Comparison of ENCODE assay signal across 10 cellular contexts in genomic region chr1:20124451-20125057, GRCh38. TPM values are rescaled to one million over a fixed set of nuclear protein-coding genes. Genes with fewer than 3 reads are reported as not detected.
DNase-seq lines count a peak whose midpoint lies in the region; ATAC-seq and TF ChIP-seq lines count a peak whose summit lies in the region.
"Had no signal": no experiment of that assay in that cellular context is flagged by ENCODE, and none has a peak within 500 bp of the region (broad histone marks: within the 10 kb centered on the region; RNA-seq: fewer than 3 reads in every experiment).

No MANE protein-coding gene starts in this region.

- no peaks in the 10 kb centered on the region for H3K27me3 ChIP-seq in breast epithelium
- H3K27me3 ChIP-seq: body of pancreas had no signal

- H3K27ac ChIP-seq in breast epithelium, result peak overlapping the region in 1 of 2 donors; percentile 22
- H3K27ac ChIP-seq: body of pancreas had no signal

- no peak for TF ChIP-seq POLR2A in breast epithelium (IDR thresholded peaks at IDR 0.05)

- ATAC-seq in HG03108 (IDR thresholded peaks at IDR 0.05; ENCODE audit: unreplicated experiment), result no peak
- no peak for ATAC-seq in GM19397 (IDR thresholded peaks at IDR 0.05; ENCODE audit: unreplicated experiment)
- ATAC-seq: body of pancreas; naive thymus-derived CD8-positive, alpha-beta T cell had no signal

- H3K4me3 ChIP-seq in breast epithelium, result no peak overlapping the region
- H3K4me3 ChIP-seq: body of pancreas had no signal

- no peak for TF ChIP-seq CTCF in breast epithelium (IDR thresholded peaks at IDR 0.05)

- DNase-seq in CD1c-positive myeloid dendritic cell (ENCODE audit: extremely low spot score), result peak; percentile 4
- DNase-seq in M059J (ENCODE audit: low read depth), result peak; percentile 95
- peak; percentile 42 to 50 for DNase-seq in breast epithelium (ENCODE audit: low spot score in 2 of 2)
- peak; percentile 49 to 80 for DNase-seq in lung microvascular endothelial cell (ENCODE audit: low read depth in 2 of 2)
- no peak for DNase-seq in epidermal melanocyte (ENCODE audit: insufficient read length, low spot score)
- no peak for DNase-seq in NCI-H2171 (lab: John Stamatoyannopoulos, UW)

- intact Hi-C loops in breast epithelium (cut with DNase I; ENCODE audit: low total_unique reads), result no loop called here

- no peaks in the 10 kb centered on the region for H3K36me3 ChIP-seq in breast epithelium

- peaks cover 0 to 4% of the 10 kb centered on the region in 2 donors for H3K4me1 ChIP-seq in breast epithelium
- H3K4me1 ChIP-seq: body of pancreas had no signal

- no peaks in the 10 kb centered on the region for H3K9me3 ChIP-seq in breast epithelium
- H3K9me3 ChIP-seq: body of pancreas had no signal

RNA-seq across cellular contexts. Expression of gene PLA2G2D, which starts 5.2 kb away (rescaled TPM):
- total RNA-seq in M059J (2014; rRNA removed; shearing (Covaris generic)), result not detected in 2 replicates
- total RNA-seq in breast epithelium (under 1 TPM in 1 of 3 donors, not detected in 2; 0.44 TPM), lung microvascular endothelial cell (not detected in 2 replicates)
- total RNA-seq: body of pancreas; naive thymus-derived CD8-positive, alpha-beta T cell had no signal

RNA-seq across cellular contexts. Expression of gene PLA2G2F, which starts 14.6 kb away (rescaled TPM):
- total RNA-seq in M059J (2014; rRNA removed; shearing (Covaris generic)), result not detected in 2 replicates
- total RNA-seq in breast epithelium (not detected), lung microvascular endothelial cell (not detected in 2 replicates)
- total RNA-seq: body of pancreas; naive thymus-derived CD8-positive, alpha-beta T cell had no signal

RNA-seq across cellular contexts. Expression of gene PLA2G5, which starts 54.6 kb away (rescaled TPM):
- total RNA-seq in M059J (2014; rRNA removed; shearing (Covaris generic)), result 0.84 and 2.1 TPM in 2 replicates
- 1 to 10 TPM in 2 of 3 donors, under 1 TPM in 1; 0.88 to 9.4 (median 1.3) TPM for total RNA-seq in breast epithelium
- total RNA-seq in lung microvascular endothelial cell, result under 0.01 and 0.44 TPM in 2 replicates
- total RNA-seq: naive thymus-derived CD8-positive, alpha-beta T cell had no signal

Comparison
In these comparisons a context has a peak if more than half of its experiments do, and no peak if none do; other contexts are left out.
1. DNase-seq: peak in CD1c-positive myeloid dendritic cell (single experiment), M059J (single experiment), breast epithelium (2 of 2) and lung microvascular endothelial cell (2 of 2); none in epidermal melanocyte (single experiment) and NCI-H2171 (single experiment).